1 cellular context compared by ENCODE assay signal in genomic region chr2:240707046-240707756, GRCh38.
A peak's percentile ranks its signal among the peaks of the same experiment; 100 is the strongest.
TF ChIP-seq lines count a peak whose summit lies in the region.

No MANE protein-coding gene starts in this region.

TF ChIP-seq in HepG2, 621 proteins besides CTCF, POLR2A, EP300 and RAD21:
- TF ChIP-seq ZNF547 (CRISPR knock-in tag; IDR thresholded peaks at IDR 0.05) (no peak), EZH2 (conservative IDR thresholded peaks at IDR 0.05; ENCODE audit: low read depth, low read length) (peak; percentile 55), SIN3B (IDR thresholded peaks at IDR 0.05; ENCODE audit: low read length) (no peak), ZKSCAN5 (CRISPR knock-in tag; IDR thresholded peaks at IDR 0.05) (no peak), ZBTB39 (CRISPR knock-in tag; IDR thresholded peaks at IDR 0.05) (no peak)
